Comparison of ENCODE assay signal across 16 cellular contexts in the genomic region with DNA sequence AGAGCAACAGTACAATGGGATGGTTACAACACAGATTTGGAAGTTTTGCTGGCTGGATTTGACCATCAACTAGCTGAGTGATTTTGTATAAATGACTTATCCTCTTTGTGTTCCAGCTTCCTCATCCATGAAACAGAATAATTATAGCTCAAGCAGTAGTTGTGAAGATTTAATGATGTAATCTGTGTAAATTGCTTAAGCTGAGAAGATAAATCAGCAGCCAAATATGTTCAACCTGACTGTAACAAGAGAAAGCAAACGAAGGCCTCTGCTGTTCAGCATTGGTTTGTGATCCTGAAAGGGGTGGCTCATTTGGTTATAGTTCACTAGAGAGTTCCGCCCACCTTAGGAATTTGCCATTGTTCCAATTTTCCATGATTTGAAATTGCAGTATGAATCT.
DNase-seq lines count a peak whose midpoint lies in the region; ATAC-seq and TF ChIP-seq lines count a peak whose summit lies in the region.
"Had no signal": no experiment of that assay in that cellular context is flagged by ENCODE, and none has a peak within 500 bp of the region (broad histone marks: within the 10 kb centered on the region; RNA-seq: fewer than 3 reads in every experiment).

No MANE protein-coding gene starts in this region.

- TF ChIP-seq CTCF in PC-3 (conservative IDR thresholded peaks at IDR 0.05; ENCODE audit: low read depth, low read length) = no peak
- TF ChIP-seq CTCF in fibroblast of mammary gland (conservative IDR thresholded peaks at IDR 0.05; ENCODE audit: control insufficient read depth, insufficient read depth, low read depth, low read length) = no peak
- no peak for TF ChIP-seq CTCF in Calu3 (IDR thresholded peaks at IDR 0.05; ENCODE audit: unreplicated experiment)
- TF ChIP-seq CTCF in spleen (IDR thresholded peaks at IDR 0.05 in 8 of 11, conservative IDR thresholded peaks at IDR 0.05 in 3 of 11) = no peak

- H3K27me3 Mint-ChIP-seq in Calu3 (ENCODE audit: unreplicated experiment) = no peaks in the 10 kb centered on the region

- H3K9me3 Mint-ChIP-seq in Calu3 (ENCODE audit: low read depth, unreplicated experiment) = no peaks in the 10 kb centered on the region
- H3K9me3 Mint-ChIP-seq: nephron progenitor cell had no signal

- H4K20me1 ChIP-seq in PC-3 (ENCODE audit: low read length) = no peaks in the 10 kb centered on the region

- H3K36me3 ChIP-seq in PC-3 (ENCODE audit: low read depth, low read length) (no peaks in the 10 kb centered on the region), spleen (no peaks in the 10 kb centered on the region)
- H3K36me3 ChIP-seq: esophagus muscularis mucosa, right atrium auricular region, thoracic aorta had no signal

- H3F3A ChIP-seq in PC-3 (ENCODE audit: low read length, unreplicated experiment) = no peaks in the 10 kb centered on the region

- intact Hi-C loops in PC-3 (cut with micrococcal nuclease) = no loop called here
- intact Hi-C loops in sciatic nerve (cut with DNase I) = no loop called here
- intact Hi-C loops in Calu3 (cut with micrococcal nuclease; ENCODE audit: unreplicated experiment) = loop anchor here (5.0 kb wide), 1 partner anchor 470 kb away; a partner anchor contains a TSS
- intact Hi-C loops in spleen (cut with DNase I; ENCODE audit: low total_unique reads) = no loop called here

- DNase-seq in NCI-H748 (lab: John Stamatoyannopoulos, UW; ENCODE audit: unreplicated experiment) (peak; percentile 12), NCI-H748 treated with DMSO at 0.1 percent for 48 hours (lab: John Stamatoyannopoulos, UW) (no peak), PC-3 (peak; percentile 50), fibroblast of mammary gland (ENCODE audit: low read depth) (peak; percentile 20), sciatic nerve (ENCODE audit: low spot score) (no peak), Calu3 (no peak), cortex of kidney (lab: John Stamatoyannopoulos, UW) (no peak), spleen (no peak)
- DNase-seq: activated CD4-positive, alpha-beta T cell treated with anti-CD3 and anti-CD28 coated beads, Interleukin-2, amount 50 U/mL, for 4 hours; amniotic stem cell; GF-D8; nephron progenitor cell; stimulated activated CD4-positive, alpha-beta T cell treated with anti-CD3 and anti-CD28 coated beads, Interleukin-2, amount 100 ng/mL, for 24 hours had no signal

- BruUV-seq in PC-3 (replicated peaks; lab: Mats Ljungman, UMichigan) (no TSS peak), Calu3 (replicated peaks; lab: Mats Ljungman, UMichigan) (no TSS peak)

- peaks cover 10% of the 10 kb centered on the region for H3K36me3 Mint-ChIP-seq in Calu3 (ENCODE audit: insufficient read depth, unreplicated experiment)

- H2AFZ ChIP-seq in PC-3 (ENCODE audit: low read length) = no peak overlapping the region

- ATAC-seq in PC-3 (peak; percentile 89), sciatic nerve (peak; percentile 80)

- H3K9me3 ChIP-seq in PC-3 (ENCODE audit: low read length) (no peaks in the 10 kb centered on the region), spleen (no peaks in the 10 kb centered on the region)
- H3K9me3 ChIP-seq: esophagus muscularis mucosa, right atrium auricular region, thoracic aorta had no signal

- no peak overlapping the region for H3K27ac ChIP-seq in PC-3 (ENCODE audit: low read length)
- no peak overlapping the region for H3K27ac ChIP-seq in spleen
- H3K27ac ChIP-seq: esophagus muscularis mucosa, thoracic aorta had no signal

- H3K4me1 Mint-ChIP-seq in Calu3 (ENCODE audit: low read depth, unreplicated experiment) = peaks cover 32% of the 10 kb centered on the region

- CTCF ChIA-PET in PC-3 (lab: Charles Lee) = no interaction called here
- CTCF ChIA-PET in Calu3 (lab: Charles Lee) = interaction anchor here (0.6 to 1.4 kb wide), 5 partner anchors 63 to 202 kb away, joined by 3 to 6 read pairs (median 4); a partner anchor contains a TSS

- no peak for TF ChIP-seq POLR2A in spleen (IDR thresholded peaks at IDR 0.05)

- H3K27ac Mint-ChIP-seq in Calu3 (ENCODE audit: unreplicated experiment) = no peak overlapping the region
- H3K27ac Mint-ChIP-seq: nephron progenitor cell had no signal

- no peak overlapping the region for H3K9ac ChIP-seq in PC-3 (ENCODE audit: low read length)

- no peaks in the 10 kb centered on the region for H3K9me2 ChIP-seq in PC-3 (replicated peaks; ENCODE audit: low read length)

- H3K27me3 ChIP-seq in PC-3 (ENCODE audit: low read length) = no peaks in the 10 kb centered on the region
- H3K27me3 ChIP-seq in spleen (replicated peaks in 1 of 7) = no peaks in the 10 kb centered on the region
- H3K27me3 ChIP-seq: esophagus muscularis mucosa, right atrium auricular region had no signal

- H3K79me2 ChIP-seq in PC-3 (ENCODE audit: low read length) = no peaks in the 10 kb centered on the region

- H3K4me3 Mint-ChIP-seq in Calu3 (ENCODE audit: low read depth, unreplicated experiment) = no peak overlapping the region
- H3K4me3 Mint-ChIP-seq: nephron progenitor cell had no signal

- H3K4me2 ChIP-seq in PC-3 (ENCODE audit: low read length) = no peak overlapping the region

- POLR2A ChIA-PET in PC-3 (lab: Charles Lee; ENCODE audit: unreplicated experiment) = interaction anchor here (0.5 to 0.6 kb wide), 2 partner anchors 65 to 172 kb away, joined by 3 to 5 read pairs; a partner anchor contains a TSS

- H3K4me3 ChIP-seq in PC-3 (ENCODE audit: low read length) = no peak overlapping the region
- H3K4me3 ChIP-seq in fibroblast of mammary gland (ENCODE audit: control insufficient read depth, low read depth, low read length) = no peak overlapping the region
- H3K4me3 ChIP-seq in spleen = no peak overlapping the region
- H3K4me3 ChIP-seq: esophagus muscularis mucosa, right atrium auricular region, thoracic aorta had no signal

- WGBS in spleen, 5 donors = 81 to 86% (median 83%) methylated on average over 2 of the region's 2 CpGs

- H3K4me1 ChIP-seq in PC-3 (ENCODE audit: insufficient read depth, low read length) (peaks cover 12% of the 10 kb centered on the region), spleen (no peaks in the 10 kb centered on the region)

Comparison
In these comparisons a context has a peak if more than half of its experiments do, and no peak if none do; other contexts are left out.
1. DNase-seq: peak in NCI-H748 (single experiment), PC-3 (single experiment) and fibroblast of mammary gland (single experiment); none in NCI-H748 treated with DMSO at 0.1 percent for 48 hours (single experiment), sciatic nerve (single experiment), Calu3 (single experiment), cortex of kidney (single experiment) and spleen (single experiment).